In the genomic region with DNA sequence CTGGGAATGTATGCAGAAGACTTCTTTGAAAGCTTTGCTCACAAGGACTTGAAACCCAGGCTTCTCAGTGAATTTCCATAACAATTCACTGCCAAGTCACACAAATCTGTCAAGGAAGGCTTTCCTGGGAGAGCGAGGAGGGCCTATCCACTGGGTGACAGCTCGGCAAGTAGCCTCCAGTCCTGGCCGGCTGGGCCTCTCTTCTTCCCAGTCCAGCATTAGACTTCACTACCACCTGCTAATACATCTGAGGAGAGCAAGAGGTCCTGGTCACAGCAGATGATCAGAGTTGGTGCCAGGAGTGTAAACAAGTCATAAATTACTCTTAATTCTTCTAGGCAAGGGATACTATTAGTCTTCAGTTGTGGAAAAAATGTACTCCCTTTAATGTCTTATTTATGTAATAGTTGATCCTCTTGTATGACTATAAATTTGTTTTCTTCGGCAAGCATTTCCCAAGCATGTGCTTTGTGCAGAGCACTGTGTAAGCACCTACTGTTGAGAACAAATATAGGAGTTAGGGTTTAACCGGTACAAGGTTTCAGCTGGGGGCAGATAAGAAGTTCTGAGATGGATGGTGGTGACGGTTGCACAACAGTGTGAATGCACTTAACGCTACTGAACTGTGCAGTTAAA, we compare ENCODE assay signal across 14 cellular contexts.
A peak's percentile ranks its signal among the peaks of the same experiment; 100 is the strongest.
DNase-seq lines count a peak whose midpoint lies in the region; ATAC-seq, FAIRE-seq and TF ChIP-seq lines count a peak whose summit lies in the region.
"Had no signal": no experiment of that assay in that cellular context is flagged by ENCODE, and none has a peak within 500 bp of the region (broad histone marks: within the 10 kb centered on the region; RNA-seq: fewer than 3 reads in every experiment).

No MANE protein-coding gene starts in this region.

- H4K8ac ChIP-seq in H9 (replicated peaks; ENCODE audit: insufficient read length, low read depth, low read length): no peak overlapping the region

- H3K23me2 ChIP-seq in H9 (ENCODE audit: insufficient read length, low read depth, low read length, poor library complexity, severe bottlenecking): no peaks in the 10 kb centered on the region

- H3K36me3 ChIP-seq in pancreas: no peaks in the 10 kb centered on the region
- H3K36me3 ChIP-seq in PC-3 (ENCODE audit: low read depth, low read length): no peaks in the 10 kb centered on the region
- H3K36me3 ChIP-seq in CD8-positive, alpha-beta memory T cell (ENCODE audit: insufficient read depth, low read length): no peaks in the 10 kb centered on the region
- H3K36me3 ChIP-seq: BLaER1 had no signal

- no peak overlapping the region for H3K9ac ChIP-seq in H9 (ENCODE audit: extremely low read depth, insufficient read length, low read length)
- H3K9ac ChIP-seq in PC-3 (ENCODE audit: low read length): no peak overlapping the region
- H3K9ac ChIP-seq: BLaER1, GM23248 had no signal

- H3K9me2 ChIP-seq in PC-3 (replicated peaks; ENCODE audit: low read length): no peaks in the 10 kb centered on the region

- no peak overlapping the region for H2BK120ac ChIP-seq in H9 (ENCODE audit: low read depth, low read length, poor library complexity, severe bottlenecking)

- 0 out of 7 replicates have a peak overlapping the region, but pooled peaks of 1 of the 3 experiments have one; percentile 81 for H3K27ac Mint-ChIP-seq in H9
- H3K27ac Mint-ChIP-seq in CD8-positive, alpha-beta memory T cell: no peak overlapping the region

- H3K4me3 ChIP-seq in fibroblast of villous mesenchyme (ENCODE audit: low read depth, low read length) (no peak overlapping the region), pancreas (no peak overlapping the region), PC-3 (ENCODE audit: low read length) (no peak overlapping the region)
- H3K4me3 ChIP-seq in CD8-positive, alpha-beta memory T cell (ENCODE audit: low read length): no peak overlapping the region
- H3K4me3 ChIP-seq: BLaER1, GM23248 had no signal

- intact Hi-C loops in pancreas (cut with DNase I) (no loop called here), PC-3 (cut with micrococcal nuclease) (no loop called here)

- H3K4me2 ChIP-seq in H9 (ENCODE audit: insufficient read depth, insufficient read length, low read length) (no peak overlapping the region), PC-3 (ENCODE audit: low read length) (no peak overlapping the region)
- H3K4me2 ChIP-seq: BLaER1 had no signal

- no peaks in the 10 kb centered on the region for H3K27me3 Mint-ChIP-seq in H9 (ENCODE audit: low read depth)
- H3K27me3 Mint-ChIP-seq in CD8-positive, alpha-beta memory T cell: no peaks in the 10 kb centered on the region

- H3K27ac ChIP-seq in H9 (ENCODE audit: insufficient read length, low read depth, low read length) (no peak overlapping the region), pancreas (peak overlapping the region; percentile 11 to 54 (median 46)), PC-3 (ENCODE audit: low read length) (no peak overlapping the region)
- H3K27ac ChIP-seq in CD8-positive, alpha-beta memory T cell (ENCODE audit: low read depth, low read length): no peak overlapping the region
- H3K27ac ChIP-seq: BLaER1, GM23248 had no signal

- H2BK12ac ChIP-seq in H9 (ENCODE audit: insufficient read length, low read depth, low read length): no peak overlapping the region

- no TSS peak for BruUV-seq in PC-3 (replicated peaks; lab: Mats Ljungman, UMichigan)

- H3K27me3 ChIP-seq in H9 (ENCODE audit: insufficient read depth, low read length): no peaks in the 10 kb centered on the region
- no peaks in the 10 kb centered on the region for H3K27me3 ChIP-seq in pancreas
- H3K27me3 ChIP-seq in PC-3 (ENCODE audit: low read length): no peaks in the 10 kb centered on the region
- no peaks in the 10 kb centered on the region for H3K27me3 ChIP-seq in CD8-positive, alpha-beta memory T cell (ENCODE audit: insufficient read depth, low read length, poor library complexity, severe bottlenecking)
- H3K27me3 ChIP-seq: BLaER1 had no signal

- H3T11ph ChIP-seq in H9 (ENCODE audit: low read length): no peak overlapping the region

- H3K79me2 ChIP-seq in H9 (ENCODE audit: insufficient read depth, low read length) (no peaks in the 10 kb centered on the region), PC-3 (ENCODE audit: low read length) (no peaks in the 10 kb centered on the region)

- no peak overlapping the region for H4K91ac ChIP-seq in H9 (ENCODE audit: insufficient read length, low read depth, low read length)

- ATAC-seq in pancreas: peak; percentile 83 to 90 (median 88)
- no peak for ATAC-seq in PC-3
- no peak for ATAC-seq in GM18519 (IDR thresholded peaks at IDR 0.05; ENCODE audit: low FRiP score, unreplicated experiment)

- H2AK5ac ChIP-seq in H9 (ENCODE audit: insufficient read length, low read length): no peak overlapping the region

- H2BK15ac ChIP-seq in H9 (ENCODE audit: low read depth, low read length): no peak overlapping the region

- no peaks in the 10 kb centered on the region for H3K79me1 ChIP-seq in H9 (ENCODE audit: insufficient read depth, low read depth, low read length, poor library complexity, severe bottlenecking)

- no peak overlapping the region for H2BK5ac ChIP-seq in H9 (ENCODE audit: insufficient read length, low read length)

- CTCF ChIA-PET in PC-3 (lab: Charles Lee): no interaction called here
- CTCF ChIA-PET in CD8-positive, alpha-beta memory T cell (lab: Charles Lee): no interaction called here

- H2BK20ac ChIP-seq in H9 (ENCODE audit: low read depth, low read length, poor library complexity, severe bottlenecking): no peak overlapping the region

- H3K9me3 ChIP-seq in H9 (ENCODE audit: control insufficient read depth, low read depth, low read length): no peaks in the 10 kb centered on the region
- H3K9me3 ChIP-seq in pancreas: no peaks in the 10 kb centered on the region
- no peaks in the 10 kb centered on the region for H3K9me3 ChIP-seq in PC-3 (ENCODE audit: low read length)
- H3K9me3 ChIP-seq in CD8-positive, alpha-beta memory T cell (ENCODE audit: low read length): no peaks in the 10 kb centered on the region

- DNase-seq in H9 (peak; percentile 74), NCI-H748 treated with DMSO at 0.1 percent for 48 hours (lab: John Stamatoyannopoulos, UW) (peak; percentile 53), fibroblast of villous mesenchyme (ENCODE audit: low read depth) (peak; percentile 97), pancreas (peak in 3 of 6 donors; percentile 14 to 58 (median 24)), PC-3 (no peak)
- no peak for DNase-seq in stimulated activated CD4-positive, alpha-beta T cell treated with anti-CD3 and anti-CD28 coated beads, Interleukin-12 subunit alpha, Interleukin-12 subunit beta, amount 100 ng/mL, for 4 hours
- DNase-seq in CD8-positive, alpha-beta memory T cell: no peak
- DNase-seq: GM23248; MM.1S; stimulated activated CD4-positive, alpha-beta T cell treated with anti-CD3 and anti-CD28 coated beads, Interleukin-1b, Interleukin-23, amount 100 ng/mL, for 48 hours had no signal

- FAIRE-seq in pancreas (lab: Jason Lieb, UNC): peak; percentile 53
- FAIRE-seq: islet of Langerhans, TTC549 had no signal

- H3F3A ChIP-seq in PC-3 (ENCODE audit: low read length, unreplicated experiment): peaks cover 3% of the 10 kb centered on the region

- H4K5ac ChIP-seq in H9 (ENCODE audit: insufficient read length, low read depth, low read length): no peak overlapping the region

- no peak overlapping the region for H3K56ac ChIP-seq in H9 (ENCODE audit: insufficient read length, low read depth, low read length)

- H2AFZ ChIP-seq in H9 (ENCODE audit: low read length): no peak overlapping the region
- no peak overlapping the region for H2AFZ ChIP-seq in PC-3 (ENCODE audit: low read length)
- H2AFZ ChIP-seq: GM23248 had no signal

- TF ChIP-seq CTCF in H9 (conservative IDR thresholded peaks at IDR 0.05) (no peak), fibroblast of villous mesenchyme (IDR thresholded peaks at IDR 0.05; ENCODE audit: insufficient read depth, low read depth, low read length) (no peak), pancreas (IDR thresholded peaks at IDR 0.05) (no peak), PC-3 (conservative IDR thresholded peaks at IDR 0.05; ENCODE audit: low read depth, low read length) (no peak)

- no peak overlapping the region for H3K23ac ChIP-seq in H9 (ENCODE audit: insufficient read length, low read depth, low read length)

- no peak overlapping the region for H3K18ac ChIP-seq in H9 (ENCODE audit: insufficient read length, low read depth, low read length)

- no peak overlapping the region for H3K4ac ChIP-seq in H9 (ENCODE audit: low read depth, low read length)

- no peak overlapping the region for H3K14ac ChIP-seq in H9 (ENCODE audit: insufficient read depth, low read length)

- H3K36me3 Mint-ChIP-seq in H9 (ENCODE audit: insufficient read depth in 1 of 3, low read depth in 3 of 3): no peaks in the 10 kb centered on the region; a peak in 1 of 7 replicates
- H3K36me3 Mint-ChIP-seq in CD8-positive, alpha-beta memory T cell: peaks cover 1 to 6% (median 2%) of the 10 kb centered on the region in 3 donors

- WGBS in H9 (ENCODE audit: extremely low coverage, insufficient read length, low lambda C conversion rate): no CpG with 5 or more reads among the region's 7 CpGs
- WGBS in pancreas, 2 donors: 14 to 19% methylated on average over 7 of the region's 7 CpGs

- H3K4me1 ChIP-seq in H9 (ENCODE audit: insufficient read depth, low read length): peaks cover 6% of the 10 kb centered on the region; the same call in 1 of the 2 replicates
- H3K4me1 ChIP-seq in pancreas: peaks cover 8 to 24% (median 10%) of the 10 kb centered on the region in 3 donors
- H3K4me1 ChIP-seq in PC-3 (ENCODE audit: insufficient read depth, low read length): peaks cover 24% of the 10 kb centered on the region
- H3K4me1 ChIP-seq in CD8-positive, alpha-beta memory T cell (ENCODE audit: insufficient read depth, low read length): no peaks in the 10 kb centered on the region
- H3K4me1 ChIP-seq: BLaER1 had no signal

- H3K4me3 Mint-ChIP-seq in H9: no peak overlapping the region
- no peak overlapping the region for H3K4me3 Mint-ChIP-seq in CD8-positive, alpha-beta memory T cell

- POLR2A ChIA-PET in PC-3 (lab: Charles Lee; ENCODE audit: unreplicated experiment): no interaction called here
- POLR2A ChIA-PET in CD8-positive, alpha-beta memory T cell (lab: Charles Lee): no interaction called here

- peaks cover 17 to 27% of the 10 kb centered on the region in 2 experiments for H3K4me1 Mint-ChIP-seq in H9
- H3K4me1 Mint-ChIP-seq in CD8-positive, alpha-beta memory T cell: no peaks in the 10 kb centered on the region

- no peaks in the 10 kb centered on the region for H4K20me1 ChIP-seq in H9 (ENCODE audit: control insufficient read depth, insufficient read depth, insufficient read length)
- no peaks in the 10 kb centered on the region for H4K20me1 ChIP-seq in PC-3 (ENCODE audit: low read length)
- H4K20me1 ChIP-seq: BLaER1 had no signal

- H3K9me3 Mint-ChIP-seq in H9: peaks cover under 1 to 6% of the 10 kb centered on the region in 2 experiments; a peak in 3 of 5 replicates
- peaks cover 0 to 7% (median 3%) of the 10 kb centered on the region in 5 donors for H3K9me3 Mint-ChIP-seq in CD8-positive, alpha-beta memory T cell

Comparison
In these comparisons a context has a peak if more than half of its experiments do, and no peak if none do; other contexts are left out.
1. DNase-seq: peak in H9 (single experiment), NCI-H748 treated with DMSO at 0.1 percent for 48 hours (single experiment) and fibroblast of villous mesenchyme (single experiment); none in PC-3 (single experiment), stimulated activated CD4-positive, alpha-beta T cell treated with anti-CD3 and anti-CD28 coated beads, Interleukin-12 subunit alpha, Interleukin-12 subunit beta, amount 100 ng/mL, for 4 hours (single experiment) and CD8-positive, alpha-beta memory T cell (0 of 5).
2. H3K27ac ChIP-seq: peak in pancreas (4 of 4); none in H9 (single experiment), PC-3 (single experiment) and CD8-positive, alpha-beta memory T cell (single experiment).
3. ATAC-seq: peak in pancreas (4 of 4); none in PC-3 (single experiment) and GM18519 (single experiment).